ENCODE assay signal across 8 cellular contexts in genomic region chr3:182683335-182684257, GRCh38.
DNase-seq lines count a peak whose midpoint lies in the region; ATAC-seq and TF ChIP-seq lines count a peak whose summit lies in the region.

No MANE protein-coding gene starts in this region.

- peak; percentile 48 to 75 for DNase-seq in AML-193 (lab: John Stamatoyannopoulos, UW)
- peak; percentile 68 for DNase-seq in NCI-H2227 treated with DMSO at 0.1 percent for 48 hours (lab: John Stamatoyannopoulos, UW)
- DNase-seq in activated CD4-positive, alpha-beta T cell treated with anti-CD3 and anti-CD28 coated beads for 1 hour, result peak; percentile 21
- no peak for DNase-seq in coronary artery (ENCODE audit: low spot score)
- peak; percentile 38 to 45 for DNase-seq in stimulated activated CD4-positive, alpha-beta T cell treated with anti-CD3 and anti-CD28 coated beads, Interleukin-4, amount 100 ng/mL, for 4 hours

- H3K4me3 ChIP-seq in coronary artery (peak overlapping the region; percentile 76), liver (ENCODE audit: low read depth in 1 of 3, low read length in 3 of 3) (peak overlapping the region in 2 of 3 donors; percentile 67 to 76)

- 4% methylated on average over 8 of the region's 8 CpGs for whole genome bisulfite sequencing in liver

- peaks cover 0 to 14% (median 8%) of the 10 kb centered on the region in 4 donors for H3K4me1 ChIP-seq in liver (ENCODE audit: control insufficient read depth in 4 of 4, insufficient read depth in 4 of 4, low read length in 3 of 4)

- peak; percentile 99 for TF ChIP-seq RAD21 in liver (IDR thresholded peaks at IDR 0.05)

- H3K36me3 ChIP-seq in liver (ENCODE audit: control insufficient read depth in 4 of 4, insufficient read depth in 3 of 4, low read depth in 1 of 4, low read length in 3 of 4), result no peaks in the 10 kb centered on the region

- ATAC-seq in GM18870 (IDR thresholded peaks at IDR 0.05; ENCODE audit: unreplicated experiment) (peak; percentile 77), HG03175 (IDR thresholded peaks at IDR 0.05; ENCODE audit: unreplicated experiment) (peak; percentile 67)

- no peaks in the 10 kb centered on the region for H3K27me3 ChIP-seq in liver (ENCODE audit: control insufficient read depth in 4 of 4, insufficient read depth in 4 of 4, low read length in 3 of 4)

- no peaks in the 10 kb centered on the region for H3K9me3 ChIP-seq in liver (ENCODE audit: control insufficient read depth in 4 of 4, low read length in 3 of 4)

- H3K9ac ChIP-seq in liver (ENCODE audit: low read depth in 1 of 2, low read length in 2 of 2), result peak overlapping the region in 1 of 2 donors; percentile 51

- TF ChIP-seq CTCF in coronary artery (IDR thresholded peaks at IDR 0.05) (peak; percentile 68), liver (IDR thresholded peaks at IDR 0.05; ENCODE audit: low read depth, low read length, missing input control) (peak; percentile 94)

- H3K27ac ChIP-seq in coronary artery (no peak overlapping the region), liver (ENCODE audit: low read depth in 1 of 2, low read length in 2 of 2) (no peak overlapping the region)

TF ChIP-seq in liver, 16 proteins besides CTCF, POLR2A, EP300 and RAD21:
- TF ChIP-seq YY1 (IDR thresholded peaks at IDR 0.05) (peak; percentile 35), EGR1 (IDR thresholded peaks at IDR 0.05; ENCODE audit: low read depth in 2 of 2) (no peak), HNF4A (conservative IDR thresholded peaks at IDR 0.05) (peak in 1 of 2 donors; percentile 6)
